In the genomic region with DNA sequence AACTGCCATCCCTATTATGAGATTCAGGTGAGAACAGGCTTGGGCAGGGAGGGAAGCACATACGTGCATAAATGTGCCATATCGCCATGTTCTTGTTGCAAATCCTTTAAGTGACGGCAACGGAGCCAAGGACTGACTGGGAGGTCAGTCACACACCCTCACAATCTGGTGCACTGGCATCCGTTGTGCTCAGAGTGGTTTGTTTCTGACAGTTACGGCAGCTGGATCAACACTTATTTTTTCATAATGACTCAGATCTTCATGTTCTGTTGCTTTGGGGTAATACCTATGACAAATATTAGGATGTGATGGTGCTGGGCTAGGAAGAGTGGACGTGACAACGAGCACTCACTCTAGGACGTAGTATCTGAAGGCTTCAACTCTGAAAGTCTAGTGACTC, we compare ENCODE assay signal across 7 cellular contexts. TPM values are rescaled to one million over a fixed set of nuclear protein-coding genes. Genes with fewer than 3 reads are reported as not detected.
DNase-seq lines count a peak whose midpoint lies in the region; ATAC-seq and TF ChIP-seq lines count a peak whose summit lies in the region.

No MANE protein-coding gene starts in this region.

- H3K9me3 ChIP-seq in GM23248 (ENCODE audit: low read depth) (no peaks in the 10 kb centered on the region), OCI-LY7 (ENCODE audit: low read length) (no peaks in the 10 kb centered on the region)

- peaks cover 12% of the 10 kb centered on the region for H3K4me1 ChIP-seq in GM23248 (ENCODE audit: insufficient read depth)
- no peaks in the 10 kb centered on the region for H3K4me1 ChIP-seq in OCI-LY7 (ENCODE audit: insufficient read depth, low read length, poor library complexity, severe bottlenecking)

- H3K4me3 ChIP-seq in GM23248 (no peak overlapping the region), OCI-LY7 (ENCODE audit: low read depth, low read length, poor library complexity, severe bottlenecking) (no peak overlapping the region)

- intact Hi-C loops in OCI-LY7 (cut with micrococcal nuclease; ENCODE audit: unreplicated experiment): no loop called here

- H3K4me2 ChIP-seq in GM23248 (ENCODE audit: unreplicated experiment) (peak overlapping the region; percentile 45), OCI-LY7 (ENCODE audit: low read length) (no peak overlapping the region)

- no peaks in the 10 kb centered on the region for H3K9me3 Mint-ChIP-seq in natural killer cell treated with Interleukin-12 subunit alpha and Interleukin-12 subunit beta and Interleukin-15 and Interleukin-18, amount 100 ng/mL, for 72 hours

- peaks cover 4% of the 10 kb centered on the region for H3K36me3 Mint-ChIP-seq in natural killer cell treated with Interleukin-12 subunit alpha and Interleukin-12 subunit beta and Interleukin-15 and Interleukin-18, amount 100 ng/mL, for 72 hours

- peaks cover 27 to 57% of the 10 kb centered on the region in 2 donors for H3K4me1 Mint-ChIP-seq in natural killer cell treated with Interleukin-12 subunit alpha and Interleukin-12 subunit beta and Interleukin-15 and Interleukin-18, amount 100 ng/mL, for 72 hours (ENCODE audit: low read depth in 2 of 2)

- H3K9me2 ChIP-seq in GM23248 (ENCODE audit: insufficient read depth) (no peaks in the 10 kb centered on the region), OCI-LY7 (ENCODE audit: insufficient read depth, low read length) (no peaks in the 10 kb centered on the region)

- peak overlapping the region; percentile 82 for H3K4me3 Mint-ChIP-seq in natural killer cell treated with Interleukin-12 subunit alpha and Interleukin-12 subunit beta and Interleukin-15 and Interleukin-18, amount 100 ng/mL, for 72 hours

- in situ Hi-C loops in GM23248 (cut with MboI): no loop called here

- CTCF ChIA-PET in OCI-LY7 (lab: Charles Lee; ENCODE audit: unreplicated experiment): no interaction called here

- no peak for TF ChIP-seq CTCF in OCI-LY7 (conservative IDR thresholded peaks at IDR 0.05; ENCODE audit: low read length)

- WGBS in GM23248 (ENCODE audit: low coverage in 1 of 2, low lambda C conversion rate in 2 of 2, missing lambda C conversion rate in 2 of 2), 2 experiments: 90 to 91% methylated on average over 9 of the region's 9 CpGs

- H3K27me3 Mint-ChIP-seq in natural killer cell treated with Interleukin-12 subunit alpha and Interleukin-12 subunit beta and Interleukin-15 and Interleukin-18, amount 100 ng/mL, for 72 hours: no peaks in the 10 kb centered on the region

- no peaks in the 10 kb centered on the region for H3K27me3 ChIP-seq in GM23248 (replicated peaks; ENCODE audit: insufficient read depth)

- H2AFZ ChIP-seq in GM23248: no peak overlapping the region
- H2AFZ ChIP-seq in OCI-LY7 (ENCODE audit: low read length): peak overlapping the region; percentile 7; the same call in 1 of the 2 replicates

- H3K9ac ChIP-seq in GM23248: no peak overlapping the region

- H3K79me2 ChIP-seq in GM23248 (ENCODE audit: insufficient read depth) (no peaks in the 10 kb centered on the region), OCI-LY7 (ENCODE audit: insufficient read depth, low read depth, low read length) (no peaks in the 10 kb centered on the region)

- no peak for DNase-seq in GM23248
- DNase-seq in OCI-LY7 (ENCODE audit: low spot score): no peak
- DNase-seq in natural killer cell treated with Interleukin-12 subunit alpha and Interleukin-12 subunit beta and Interleukin-15 and Interleukin-18, amount 100 ng/mL, for 72 hours (ENCODE audit: low spot score): no peak
- DNase-seq in NCI-H187 treated with DMSO at 0.1 percent for 48 hours (lab: John Stamatoyannopoulos, UW): no peak
- DNase-seq in HT-29 (ENCODE audit: low spot score): no peak
- no peak for DNase-seq in NCI-H345 treated with DMSO at 0.1 percent for 48 hours (lab: John Stamatoyannopoulos, UW; ENCODE audit: unreplicated experiment)

- POLR2A ChIA-PET in OCI-LY7 (lab: Charles Lee): no interaction called here

- H3K27ac ChIP-seq in GM23248 (no peak overlapping the region), OCI-LY7 (ENCODE audit: low read depth, low read length, poor library complexity, severe bottlenecking) (no peak overlapping the region)

- H3K27ac Mint-ChIP-seq in natural killer cell treated with Interleukin-12 subunit alpha and Interleukin-12 subunit beta and Interleukin-15 and Interleukin-18, amount 100 ng/mL, for 72 hours: peak overlapping the region; percentile 83 to 96

- ATAC-seq in GM18909 (IDR thresholded peaks at IDR 0.05; ENCODE audit: poor library complexity, unreplicated experiment): peak; percentile 94
- ATAC-seq in natural killer cell treated with Interleukin-12 subunit alpha and Interleukin-12 subunit beta and Interleukin-15 and Interleukin-18, amount 100 ng/mL, for 72 hours: peak; percentile 86 to 93

- no peaks in the 10 kb centered on the region for H4K20me1 ChIP-seq in GM23248 (ENCODE audit: insufficient read depth)
- H4K20me1 ChIP-seq in OCI-LY7 (ENCODE audit: insufficient read depth, low read length): no peaks in the 10 kb centered on the region

- BruUV-seq in OCI-LY7 (replicated peaks; lab: Mats Ljungman, UMichigan): no TSS peak

- H3F3A ChIP-seq in GM23248 (ENCODE audit: insufficient read depth): peaks cover 10% of the 10 kb centered on the region; the same call in 1 of the 2 replicates

- H3K36me3 ChIP-seq in GM23248 (ENCODE audit: low read depth) (no peaks in the 10 kb centered on the region), OCI-LY7 (ENCODE audit: insufficient read depth, low read length) (no peaks in the 10 kb centered on the region)

RNA-seq across cellular contexts. Expression of gene PREP, which starts 56.2 kb away (rescaled TPM):
- total RNA-seq in GM23248 (2014; rRNA removed; shearing (Covaris generic)): 15.7 and 18.9 TPM in 2 replicates
- 37.9 and 41.8 TPM in 2 replicates for polyA plus RNA-seq in GM23248 (2016; fragmentation: Nextera tagmentation; extraction: Ambion mirVana)
- 10.4 and 12.0 TPM in 2 replicates for total RNA-seq in OCI-LY7 (2014; rRNA removed; shearing (Covaris generic))
- total RNA-seq in OCI-LY7 (2022): 27.0 and 28.8 TPM in 2 replicates
- 10 to 100 TPM; 48.1 to 61.0 TPM for total RNA-seq in natural killer cell treated with Interleukin-12 subunit alpha and Interleukin-12 subunit beta and Interleukin-15 and Interleukin-18, amount 100 ng/mL, for 72 hours
- 14.0 and 15.0 TPM in 2 replicates for total RNA-seq in HT-29 (2014; rRNA removed; shearing (Covaris generic))
